Comparison of ENCODE assay signal across 8 cellular contexts in genomic region chr12:70609203-70609602, GRCh38. TPM values are rescaled to one million over a fixed set of nuclear protein-coding genes. Genes with fewer than 3 reads are reported as not detected.
DNase-seq lines count a peak whose midpoint lies in the region; ATAC-seq and TF ChIP-seq lines count a peak whose summit lies in the region.

No MANE protein-coding gene starts in this region.

- peak overlapping the region; percentile 90 for H2AFZ ChIP-seq in GM23338
- peak overlapping the region; percentile 80 for H2AFZ ChIP-seq in hepatocyte

- H3K9me2 ChIP-seq in GM23338 (ENCODE audit: insufficient read depth) (no peaks in the 10 kb centered on the region), hepatocyte (replicated peaks; ENCODE audit: insufficient read depth) (no peaks in the 10 kb centered on the region)

- H3K4me1 ChIP-seq in GM23338 (ENCODE audit: insufficient read depth) (peaks cover 20% of the 10 kb centered on the region), hepatocyte (ENCODE audit: insufficient read depth) (peaks cover 8% of the 10 kb centered on the region), sigmoid colon (peaks cover 0 to 13% (median 6%) of the 10 kb centered on the region in 4 donors)

- DNase-seq in GM23338 (ENCODE audit: low spot score) (no peak), WERI-Rb-1 (peak; percentile 6), hepatocyte (ENCODE audit: low spot score) (peak; percentile 4), sigmoid colon (no peak), CD14-positive monocyte (ENCODE audit: low spot score) (no peak)
- DNase-seq in activated CD8-positive, alpha-beta memory T cell treated with anti-CD3 and anti-CD28 coated beads for 24 hours, result no peak

- TF ChIP-seq EP300 in sigmoid colon (IDR thresholded peaks at IDR 0.05), result no peak

- H4K20me1 ChIP-seq in GM23338 (replicated peaks; ENCODE audit: insufficient read depth) (no peaks in the 10 kb centered on the region), hepatocyte (ENCODE audit: insufficient read depth, poor library complexity, severe bottlenecking) (no peaks in the 10 kb centered on the region)

- H3K27me3 ChIP-seq in GM23338 (ENCODE audit: insufficient read depth), result peaks cover 38% of the 10 kb centered on the region
- no peaks in the 10 kb centered on the region for H3K27me3 ChIP-seq in WERI-Rb-1 (ENCODE audit: insufficient read depth, low read depth, severe bottlenecking)
- peaks cover 33% of the 10 kb centered on the region for H3K27me3 ChIP-seq in hepatocyte
- H3K27me3 ChIP-seq in sigmoid colon, result peaks cover 0 to 41% (median 9%) of the 10 kb centered on the region in 3 donors

- peak overlapping the region; percentile 87 for H3K4me2 ChIP-seq in GM23338
- H3K4me2 ChIP-seq in hepatocyte, result peak overlapping the region; percentile 96

- H3K27me3 Mint-ChIP-seq in GM23338 (ENCODE audit: insufficient read depth, low read depth, poor library complexity), result peaks cover 20% of the 10 kb centered on the region
- peaks cover 32 to 53% (median 39%) of the 10 kb centered on the region in 3 donors for H3K27me3 Mint-ChIP-seq in CD14-positive monocyte (ENCODE audit: low read depth in 3 of 3)
- H3K27me3 Mint-ChIP-seq in stimulated activated memory B cell treated with anti-CD40 and anti-IgM and Interleukin-4, amounts not matched to agents 10 μg/mL and 1 μg/mL and 100 μg/mL, for 72 hours, result peaks cover 44% of the 10 kb centered on the region

- TF ChIP-seq POLR2A in sigmoid colon (IDR thresholded peaks at IDR 0.05), result no peak

- WGBS in hepatocyte (ENCODE audit: low lambda C conversion rate, missing lambda C conversion rate), result 84% methylated on average over 2 of the region's 2 CpGs
- 47 to 82% methylated on average over 2 of the region's 2 CpGs for WGBS in sigmoid colon, 2 donors

- H3K27ac Mint-ChIP-seq in GM23338 (no peak overlapping the region), CD14-positive monocyte (no peak overlapping the region)
- H3K27ac Mint-ChIP-seq in stimulated activated memory B cell treated with anti-CD40 and anti-IgM and Interleukin-4, amounts not matched to agents 10 μg/mL and 1 μg/mL and 100 μg/mL, for 72 hours, result no peak overlapping the region

- no peaks in the 10 kb centered on the region for H3F3A ChIP-seq in GM23338 (replicated peaks; ENCODE audit: low read depth)

- no peak for TF ChIP-seq CTCF in GM23338 (conservative IDR thresholded peaks at IDR 0.05; ENCODE audit: low read depth in 2 of 2)
- no peak for TF ChIP-seq CTCF in WERI-Rb-1 (IDR thresholded peaks at IDR 0.05; ENCODE audit: low read depth, low read length)
- TF ChIP-seq CTCF in hepatocyte (IDR thresholded peaks at IDR 0.05; ENCODE audit: poor library complexity), result no peak
- TF ChIP-seq CTCF in sigmoid colon (IDR thresholded peaks at IDR 0.05), result no peak
- TF ChIP-seq CTCF in CD14-positive monocyte (IDR thresholded peaks at IDR 0.05), result no peak

- H3K36me3 Mint-ChIP-seq in GM23338 (ENCODE audit: low read depth), result no peaks in the 10 kb centered on the region; the same call in 2 of the 3 replicates
- H3K36me3 Mint-ChIP-seq in CD14-positive monocyte, result no peaks in the 10 kb centered on the region
- H3K36me3 Mint-ChIP-seq in stimulated activated memory B cell treated with anti-CD40 and anti-IgM and Interleukin-4, amounts not matched to agents 10 μg/mL and 1 μg/mL and 100 μg/mL, for 72 hours, result no peaks in the 10 kb centered on the region

- H3K9me3 ChIP-seq in WERI-Rb-1 (ENCODE audit: severe bottlenecking) (no peaks in the 10 kb centered on the region), hepatocyte (ENCODE audit: low read depth) (no peaks in the 10 kb centered on the region), sigmoid colon (no peaks in the 10 kb centered on the region)

- H3K4me3 Mint-ChIP-seq in GM23338 (peak overlapping the region; percentile 82), CD14-positive monocyte (peak overlapping the region in 1 of 2 donors; percentile 84)
- no peak overlapping the region for H3K4me3 Mint-ChIP-seq in stimulated activated memory B cell treated with anti-CD40 and anti-IgM and Interleukin-4, amounts not matched to agents 10 μg/mL and 1 μg/mL and 100 μg/mL, for 72 hours

- ATAC-seq in GM23338 (peak; percentile 20), GM19452 (IDR thresholded peaks at IDR 0.05; ENCODE audit: unreplicated experiment) (no peak)
- no peak for ATAC-seq in stimulated activated memory B cell treated with anti-CD40 and anti-IgM and Interleukin-4, amounts not matched to agents 10 μg/mL and 1 μg/mL and 100 μg/mL, for 72 hours

- H3K27ac ChIP-seq in GM23338 (ENCODE audit: low read depth), result no peak overlapping the region
- no peak overlapping the region for H3K27ac ChIP-seq in WERI-Rb-1
- no peak overlapping the region for H3K27ac ChIP-seq in hepatocyte
- peak overlapping the region; percentile 35 to 50 (median 48) for H3K27ac ChIP-seq in sigmoid colon

- intact Hi-C loops in sigmoid colon (cut with DNase I) (no loop called here), CD14-positive monocyte (cut with micrococcal nuclease) (no loop called here)

- H3K9me3 Mint-ChIP-seq in GM23338, result peaks cover 6% of the 10 kb centered on the region; the same call in 2 of the 3 replicates
- H3K9me3 Mint-ChIP-seq in CD14-positive monocyte, result peaks cover 0 to 8% (median 1%) of the 10 kb centered on the region in 7 donors
- H3K9me3 Mint-ChIP-seq in stimulated activated memory B cell treated with anti-CD40 and anti-IgM and Interleukin-4, amounts not matched to agents 10 μg/mL and 1 μg/mL and 100 μg/mL, for 72 hours, result peaks cover 3% of the 10 kb centered on the region

- peak overlapping the region; percentile 72 for H3K4me3 ChIP-seq in GM23338
- peak overlapping the region; percentile 73 for H3K4me3 ChIP-seq in WERI-Rb-1 (ENCODE audit: low read depth, low read length)
- H3K4me3 ChIP-seq in hepatocyte, result peak overlapping the region; percentile 72
- H3K4me3 ChIP-seq in sigmoid colon, result peak overlapping the region; percentile 2 to 48 (median 42)

- H3K36me3 ChIP-seq in GM23338 (ENCODE audit: insufficient read depth) (no peaks in the 10 kb centered on the region), WERI-Rb-1 (no peaks in the 10 kb centered on the region), hepatocyte (replicated peaks; ENCODE audit: insufficient read depth, low read depth) (no peaks in the 10 kb centered on the region), sigmoid colon (no peaks in the 10 kb centered on the region)

- H3K79me2 ChIP-seq in GM23338 (replicated peaks; ENCODE audit: insufficient read depth) (no peaks in the 10 kb centered on the region), hepatocyte (no peaks in the 10 kb centered on the region)

- H3K4me1 Mint-ChIP-seq in GM23338 (peaks cover 17% of the 10 kb centered on the region), CD14-positive monocyte (peaks cover 7% of the 10 kb centered on the region)
- H3K4me1 Mint-ChIP-seq in stimulated activated memory B cell treated with anti-CD40 and anti-IgM and Interleukin-4, amounts not matched to agents 10 μg/mL and 1 μg/mL and 100 μg/mL, for 72 hours, result peaks cover 13% of the 10 kb centered on the region

TF ChIP-seq in GM23338, 12 proteins besides CTCF, POLR2A, EP300 and RAD21:
- TF ChIP-seq NANOG (IDR thresholded peaks at IDR 0.05; ENCODE audit: borderline replicate concordance), result no peak
TF ChIP-seq in GM23338: peak in this region for 0.

RNA-seq across cellular contexts. Expression of gene PTPRB, which starts 28.0 kb away (rescaled TPM):
- 1.3 and 1.7 TPM in 2 replicates for total RNA-seq in GM23338 (2014; rRNA removed; shearing (Covaris generic))
- polyA plus RNA-seq in GM23338 (2016; fragmentation: Nextera tagmentation; extraction: Ambion mirVana) (0.13 and 0.24 TPM in 2 replicates), hepatocyte (0.36 and 0.41 TPM in 2 replicates), sigmoid colon (1 to 10 TPM; 1.6 to 7.9 (median 1.8) TPM), CD14-positive monocyte (not detected)
- total RNA-seq in hepatocyte (1.2 and 1.7 TPM in 2 replicates), sigmoid colon (10 to 100 TPM; 15.8 to 31.9 (median 18.7) TPM)

Comparison
In these comparisons a context has a peak if more than half of its experiments do, and no peak if none do; other contexts are left out.
1. DNase-seq: peak in WERI-Rb-1 (single experiment) and hepatocyte (single experiment); none in GM23338 (single experiment), sigmoid colon (single experiment), CD14-positive monocyte (single experiment) and activated CD8-positive, alpha-beta memory T cell treated with anti-CD3 and anti-CD28 coated beads for 24 hours (single experiment).
2. H3K27ac ChIP-seq: peak in sigmoid colon (4 of 4); none in GM23338 (single experiment), WERI-Rb-1 (single experiment) and hepatocyte (single experiment).
3. Peak in every context shown above with its lines, with median percentiles within 50 percentile points of each other: H3K4me3 ChIP-seq.